ENCODE assay signal across 1 cellular context in genomic region chr1:204692852-204693356, GRCh38.
TF ChIP-seq lines count a peak whose summit lies in the region.

No MANE protein-coding gene starts in this region.

TF ChIP-seq in K562, 482 proteins besides CTCF, POLR2A, EP300 and RAD21 (continued from another document and continues in another):
- TF ChIP-seq MLX (CRISPR knock-in tag; conservative IDR thresholded peaks at IDR 0.05), result no peak
- TF ChIP-seq ZNF12 (CRISPR knock-in tag; IDR thresholded peaks at IDR 0.05), result no peak
- TF ChIP-seq ZNF445 (CRISPR knock-in tag; IDR thresholded peaks at IDR 0.05; ENCODE audit: low read depth), result no peak
- no peak for TF ChIP-seq ZNF507 (tag; conservative IDR thresholded peaks at IDR 0.05)
- peak; percentile 77; the same call in 1 of the 2 replicates for TF ChIP-seq EHMT2 (IDR thresholded peaks at IDR 0.05)
- TF ChIP-seq ZNF699 (CRISPR knock-in tag; IDR thresholded peaks at IDR 0.05; ENCODE audit: insufficient replicate concordance), result no peak
- no peak for TF ChIP-seq CREM (IDR thresholded peaks at IDR 0.05; ENCODE audit: low read depth)
- no peak for TF ChIP-seq ZNF217 (CRISPR knock-in tag; IDR thresholded peaks at IDR 0.05)
- no peak for TF ChIP-seq CC2D1A (IDR thresholded peaks at IDR 0.05)
- no peak for TF ChIP-seq ZBTB34 (CRISPR knock-in tag; IDR thresholded peaks at IDR 0.05)
- TF ChIP-seq TEAD1 (CRISPR knock-in tag; IDR thresholded peaks at IDR 0.05), result 0 out of 4 replicates have a peak, but pooled peaks of 1 of the 2 experiments have one; percentile 31
- no peak for TF ChIP-seq MAFK (IDR thresholded peaks at IDR 0.05; ENCODE audit: low read length)
- no peak for TF ChIP-seq SETDB1 (IDR thresholded peaks at IDR 0.05; ENCODE audit: low read length)
- TF ChIP-seq ZNF232 (CRISPR knock-in tag; IDR thresholded peaks at IDR 0.05), result no peak
- TF ChIP-seq SNIP1 (IDR thresholded peaks at IDR 0.05; ENCODE audit: low read depth), result no peak
- no peak for TF ChIP-seq MYNN (IDR thresholded peaks at IDR 0.05)
- no peak for TF ChIP-seq MYNN (CRISPR knock-in tag; IDR thresholded peaks at IDR 0.05)
- TF ChIP-seq SAP30 (IDR thresholded peaks at IDR 0.05; ENCODE audit: borderline replicate concordance, insufficient read depth, low read depth, low read length, poor library complexity, severe bottlenecking), result no peak
- TF ChIP-seq NCOA4 (IDR thresholded peaks at IDR 0.05; ENCODE audit: partially characterized antibody), result no peak
- no peak for TF ChIP-seq KAT8 (IDR thresholded peaks at IDR 0.05; ENCODE audit: low read depth)
- TF ChIP-seq CBFB (CRISPR knock-in tag; IDR thresholded peaks at IDR 0.05), result no peak
- TF ChIP-seq MYBL2 (IDR thresholded peaks at IDR 0.05; ENCODE audit: low read depth), result 0 out of 2 replicates have a peak, but pooled peaks have one; percentile 6
- no peak for TF ChIP-seq MYBL2 (CRISPR knock-in tag; IDR thresholded peaks at IDR 0.05; ENCODE audit: borderline replicate concordance)
- TF ChIP-seq MTF1 (CRISPR knock-in tag; IDR thresholded peaks at IDR 0.05; ENCODE audit: borderline replicate concordance), result no peak
- TF ChIP-seq ZFP36 (IDR thresholded peaks at IDR 0.05; ENCODE audit: low read depth, low read length, partially characterized antibody), result peak; percentile 28
- TF ChIP-seq ZNF639 (CRISPR knock-in tag; conservative IDR thresholded peaks at IDR 0.05 in 1 of 2, IDR thresholded peaks at IDR 0.05 in 1 of 2), result no peak
- TF ChIP-seq CCNT2 (IDR thresholded peaks at IDR 0.05; ENCODE audit: borderline replicate concordance, extremely low read depth, insufficient read length, low read depth, low read length), result no peak
- no peak for TF ChIP-seq RNF2 (IDR thresholded peaks at IDR 0.05)
- TF ChIP-seq ZFP1 (CRISPR knock-in tag; IDR thresholded peaks at IDR 0.05), result no peak
- peak; percentile 85 for TF ChIP-seq NBN (IDR thresholded peaks at IDR 0.05; ENCODE audit: low read depth)
- TF ChIP-seq MAX (CRISPR knock-in tag; IDR thresholded peaks at IDR 0.05), result no peak
- no peak for TF ChIP-seq CREB1 (IDR thresholded peaks at IDR 0.05)
- TF ChIP-seq CREB1 (CRISPR knock-in tag; IDR thresholded peaks at IDR 0.05), result no peak
- TF ChIP-seq ZBTB40 (IDR thresholded peaks at IDR 0.05), result no peak
- no peak for TF ChIP-seq ZBTB40 (CRISPR knock-in tag; IDR thresholded peaks at IDR 0.05)
- no peak for TF ChIP-seq RBM22 (IDR thresholded peaks at IDR 0.05; ENCODE audit: low read depth, low read length, poor library complexity, severe bottlenecking)
- 0 out of 2 replicates have a peak, but pooled peaks have one; percentile 36 for TF ChIP-seq MEF2D (tag; conservative IDR thresholded peaks at IDR 0.05; ENCODE audit: low read depth)
- no peak for TF ChIP-seq GTF3C2 (IDR thresholded peaks at IDR 0.05; ENCODE audit: borderline replicate concordance, extremely low read depth, insufficient read length)
- TF ChIP-seq JUND (IDR thresholded peaks at IDR 0.05; ENCODE audit: borderline replicate concordance, low read depth, low read length), result peak; percentile 62
- 0 out of 3 replicates have a peak, but pooled peaks have one; percentile 65 for TF ChIP-seq JUND (tag; IDR thresholded peaks at IDR 0.05; ENCODE audit: borderline replicate concordance, low read depth, low read length)
- no peak for TF ChIP-seq SPI1 (IDR thresholded peaks at IDR 0.05; ENCODE audit: borderline replicate concordance, low read depth, low read length)
- no peak for TF ChIP-seq USF2 (CRISPR knock-in tag; IDR thresholded peaks at IDR 0.05)
- TF ChIP-seq TSC22D4 (tag; IDR thresholded peaks at IDR 0.05), result no peak
- TF ChIP-seq ZNF140 (CRISPR knock-in tag; IDR thresholded peaks at IDR 0.05), result no peak
- TF ChIP-seq RNF219 (CRISPR knock-in tag; IDR thresholded peaks at IDR 0.05), result no peak
- no peak for TF ChIP-seq GABPB2 (CRISPR knock-in tag; conservative IDR thresholded peaks at IDR 0.05)
- TF ChIP-seq RAD51 (IDR thresholded peaks at IDR 0.05; ENCODE audit: borderline replicate concordance, low read depth), result 0 out of 2 replicates have a peak, but pooled peaks have one; percentile 22
